ENCODE assay signal across 10 cellular contexts in genomic region chr4:152680988-152681731, GRCh38. TPM values are rescaled to one million over a fixed set of nuclear protein-coding genes. Genes with fewer than 3 reads are reported as not detected.
DNase-seq lines count a peak whose midpoint lies in the region; ATAC-seq and TF ChIP-seq lines count a peak whose summit lies in the region.
"Had no signal": no experiment of that assay in that cellular context is flagged by ENCODE, and none has a peak within 500 bp of the region (broad histone marks: within the 10 kb centered on the region; RNA-seq: fewer than 3 reads in every experiment).

No MANE protein-coding gene starts in this region.

- peaks cover 13 to 16% of the 10 kb centered on the region in 2 donors for H3K36me3 Mint-ChIP-seq in CD14-positive monocyte

- H2AFZ ChIP-seq in HCT116 (ENCODE audit: low read depth, low read length, poor library complexity, severe bottlenecking): no peak overlapping the region

- H3K79me2 ChIP-seq in HCT116 (ENCODE audit: insufficient read depth, low read length): no peaks in the 10 kb centered on the region

- peak overlapping the region; percentile 20; the same call in 1 of the 2 replicates for H3K4me2 ChIP-seq in HCT116 (ENCODE audit: low read length)

- no TSS peak for BruUV-seq in HCT116 (replicated peaks; lab: Mats Ljungman, UMichigan)

- H3K4me1 Mint-ChIP-seq in CD14-positive monocyte: peaks cover 54% of the 10 kb centered on the region

- TF ChIP-seq CTCF in CD14-positive monocyte (IDR thresholded peaks at IDR 0.05): no peak
- TF ChIP-seq CTCF in HCT116 (IDR thresholded peaks at IDR 0.05 in 2 of 3, conservative IDR thresholded peaks at IDR 0.05 in 1 of 3; ENCODE audit: borderline replicate concordance in 1 of 3, insufficient read depth in 1 of 3, low read depth in 2 of 3, low read length in 2 of 3): no peak
- no peak for TF ChIP-seq CTCF in RWPE2 (IDR thresholded peaks at IDR 0.05; ENCODE audit: poor library complexity, severe bottlenecking)

- DNase-seq in CD14-positive monocyte (ENCODE audit: low spot score) (peak; percentile 48), HCT116 (ENCODE audit: low read depth, low spot score) (no peak), RWPE2 (ENCODE audit: low spot score) (peak; percentile 79), fibroblast of the conjunctiva (ENCODE audit: low read depth) (peak; percentile 2), GM19240 (ENCODE audit: insufficient read length, low spot score) (no peak), NCI-H128 (lab: John Stamatoyannopoulos, UW; ENCODE audit: unreplicated experiment) (no peak), iPS-NIHi7 (ENCODE audit: extremely low spot score) (no peak), CD1c-positive myeloid dendritic cell (ENCODE audit: extremely low spot score) (no peak)
- DNase-seq: left ventricle myocardium superior; stimulated activated CD8-positive, alpha-beta memory T cell treated with anti-CD3 and anti-CD28 coated beads, Interleukin-4, amount 100 ng/mL, for 48 hours had no signal

- no peaks in the 10 kb centered on the region for H3K9me2 ChIP-seq in HCT116 (ENCODE audit: insufficient read depth)

- H3K27me3 Mint-ChIP-seq in CD14-positive monocyte (ENCODE audit: low read depth in 3 of 3): peaks cover 0 to 2% (median 0%) of the 10 kb centered on the region in 3 donors

- H3K36me3 ChIP-seq in HCT116 (ENCODE audit: control insufficient read depth in 1 of 2, insufficient read depth in 2 of 2, low read length in 2 of 2) (no peaks in the 10 kb centered on the region), RWPE2 (ENCODE audit: low read depth) (peaks cover 11% of the 10 kb centered on the region)

- H3K4me3 ChIP-seq in HCT116 (replicated peaks in 1 of 2; ENCODE audit: low read depth in 1 of 2, low read length in 2 of 2): no peak overlapping the region
- H3K4me3 ChIP-seq in RWPE2 (ENCODE audit: severe bottlenecking): no peak overlapping the region

- H3K9me3 ChIP-seq in HCT116 (ENCODE audit: control insufficient read depth in 1 of 2, insufficient read depth in 1 of 2, low read depth in 1 of 2, low read length in 2 of 2) (no peaks in the 10 kb centered on the region), RWPE2 (ENCODE audit: severe bottlenecking) (no peaks in the 10 kb centered on the region)

- intact Hi-C loops in CD14-positive monocyte (cut with micrococcal nuclease): no loop called here
- intact Hi-C loops in HCT116 (cut with micrococcal nuclease): no loop called here

- CTCF ChIA-PET in HCT116 (lab: Charles Lee): no interaction called here

- RAD21 ChIA-PET in HCT116 (lab: Charles Lee; ENCODE audit: low non-redundant PET in 1 of 2, low total read pairs in 2 of 2, uncharacterized antibody in 2 of 2, unreplicated experiment in 2 of 2): no interaction called here

- H3K27ac Mint-ChIP-seq in CD14-positive monocyte: peak overlapping the region in 6 of 7 donors; percentile 71 to 97 (median 86)

- no peak overlapping the region for H3K4me3 Mint-ChIP-seq in CD14-positive monocyte

- ATAC-seq in HCT116 (peak; percentile 44; the same call in 1 of the 2 replicates), RWPE2 (ENCODE audit: low read depth) (peak; percentile 89)
- ATAC-seq: left ventricle myocardium superior had no signal

- no peak overlapping the region for H3K9ac ChIP-seq in HCT116 (ENCODE audit: low read length)

- no peaks in the 10 kb centered on the region for H4K20me1 ChIP-seq in HCT116 (ENCODE audit: insufficient read depth)

- H3K4me1 ChIP-seq in HCT116 (ENCODE audit: control insufficient read depth in 1 of 2, insufficient read depth in 2 of 2, low read length in 2 of 2) (peaks cover 0 to 14% of the 10 kb centered on the region in 2 experiments; a peak in 2 of 4 replicates), RWPE2 (ENCODE audit: insufficient read depth, poor library complexity, severe bottlenecking) (peaks cover 45% of the 10 kb centered on the region)

- POLR2A ChIA-PET in HCT116 (lab: Charles Lee): no interaction called here

- TF ChIP-seq POLR2A in HCT116 (IDR thresholded peaks at IDR 0.05; ENCODE audit: borderline replicate concordance, extremely low read depth, insufficient read depth, insufficient read length): no peak

- H3K27ac ChIP-seq in HCT116 (ENCODE audit: low read depth, low read length) (no peak overlapping the region), RWPE2 (ENCODE audit: poor library complexity, severe bottlenecking) (peak overlapping the region; percentile 99)

- H3K9me3 Mint-ChIP-seq in CD14-positive monocyte: no peaks in the 10 kb centered on the region

- H3K27me3 ChIP-seq in HCT116 (ENCODE audit: insufficient read depth, low read length) (no peaks in the 10 kb centered on the region), RWPE2 (ENCODE audit: insufficient read depth, poor library complexity, severe bottlenecking) (no peaks in the 10 kb centered on the region)

- no peak for TF ChIP-seq RAD21 in HCT116 (IDR thresholded peaks at IDR 0.05; ENCODE audit: low read depth)

TF ChIP-seq in HCT116, 20 proteins besides CTCF, POLR2A, EP300 and RAD21:
- TF ChIP-seq YY1 (IDR thresholded peaks at IDR 0.05; ENCODE audit: extremely low read depth, insufficient replicate concordance, low read depth, low read length) (no peak), JUND (IDR thresholded peaks at IDR 0.05) (no peak), SIN3A (IDR thresholded peaks at IDR 0.05; ENCODE audit: low read depth) (no peak), SP1 (IDR thresholded peaks at IDR 0.05; ENCODE audit: low read depth) (0 out of 2 replicates have a peak, but pooled peaks have one; percentile 9), TCF7L2 (IDR thresholded peaks at IDR 0.05; ENCODE audit: borderline replicate concordance, extremely low read depth, insufficient read depth, insufficient read length) (no peak), CEBPB (IDR thresholded peaks at IDR 0.05; ENCODE audit: low read depth) (0 out of 2 replicates have a peak, but pooled peaks have one; percentile 3), ZNF274 (IDR thresholded peaks at IDR 0.05; ENCODE audit: low read depth, low read length) (no peak), POLR2AphosphoS5 (IDR thresholded peaks at IDR 0.05; ENCODE audit: low read depth, low read length) (no peak), FOSL1 (IDR thresholded peaks at IDR 0.05; ENCODE audit: low read depth) (no peak), EZH2phosphoT487 (IDR thresholded peaks at IDR 0.05; ENCODE audit: borderline replicate concordance) (no peak), ELF1 (IDR thresholded peaks at IDR 0.05; ENCODE audit: borderline replicate concordance, low read depth) (no peak)
- TF ChIP-seq, protein P1, sequence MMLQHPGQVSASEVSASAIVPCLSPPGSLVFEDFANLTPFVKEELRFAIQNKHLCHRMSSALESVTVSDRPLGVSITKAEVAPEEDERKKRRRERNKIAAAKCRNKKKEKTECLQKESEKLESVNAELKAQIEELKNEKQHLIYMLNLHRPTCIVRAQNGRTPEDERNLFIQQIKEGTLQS (IDR thresholded peaks at IDR 0.05): no peak
- TF ChIP-seq, protein P2, sequence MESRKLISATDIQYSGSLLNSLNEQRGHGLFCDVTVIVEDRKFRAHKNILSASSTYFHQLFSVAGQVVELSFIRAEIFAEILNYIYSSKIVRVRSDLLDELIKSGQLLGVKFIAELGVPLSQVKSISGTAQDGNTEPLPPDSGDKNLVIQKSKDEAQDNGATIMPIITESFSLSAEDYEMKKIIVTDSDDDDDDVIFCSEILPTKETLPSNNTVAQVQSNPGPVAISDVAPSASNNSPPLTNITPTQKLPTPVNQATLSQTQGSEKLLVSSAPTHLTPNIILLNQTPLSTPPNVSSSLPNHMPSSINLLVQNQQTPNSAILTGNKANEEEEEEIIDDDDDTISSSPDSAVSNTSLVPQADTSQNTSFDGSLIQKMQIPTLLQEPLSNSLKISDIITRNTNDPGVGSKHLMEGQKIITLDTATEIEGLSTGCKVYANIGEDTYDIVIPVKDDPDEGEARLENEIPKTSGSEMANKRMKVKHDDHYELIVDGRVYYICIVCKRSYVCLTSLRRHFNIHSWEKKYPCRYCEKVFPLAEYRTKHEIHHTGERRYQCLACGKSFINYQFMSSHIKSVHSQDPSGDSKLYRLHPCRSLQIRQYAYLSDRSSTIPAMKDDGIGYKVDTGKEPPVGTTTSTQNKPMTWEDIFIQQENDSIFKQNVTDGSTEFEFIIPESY (IDR thresholded peaks at IDR 0.05; ENCODE audit: extremely low read depth, insufficient replicate concordance, low read length): no peak

RNA-seq across cellular contexts. Expression of gene TMEM154, which starts 1.4 kb away (rescaled TPM):
- polyA plus RNA-seq in CD14-positive monocyte: 100 to 1,000 TPM; 117 to 157 TPM
- 2.4 TPM for total RNA-seq in HCT116 (2021; ENCODE audit: unreplicated experiment)
- polyA plus RNA-seq in HCT116 (2012): 0.36 and 0.68 TPM in 2 replicates

Comparison
In these comparisons a context has a peak if more than half of its experiments do, and no peak if none do; other contexts are left out.
1. DNase-seq: peak in CD14-positive monocyte (single experiment), RWPE2 (single experiment) and fibroblast of the conjunctiva (single experiment); none in HCT116 (single experiment), GM19240 (single experiment), NCI-H128 (single experiment), iPS-NIHi7 (single experiment) and CD1c-positive myeloid dendritic cell (single experiment).